ENCODE assay signal across 8 cellular contexts in genomic region chr1:2133879-2134215, GRCh38.
DNase-seq lines count a peak whose midpoint lies in the region; ATAC-seq, FAIRE-seq and TF ChIP-seq lines count a peak whose summit lies in the region.

No MANE protein-coding gene starts in this region.

- H2BK15ac ChIP-seq in H1 (ENCODE audit: low read length), result no peak overlapping the region

- peaks cover 0 to 5% of the 10 kb centered on the region in 2 experiments; a peak in 1 of 4 replicates for H3K79me2 ChIP-seq in H1 (ENCODE audit: control insufficient read depth in 1 of 2, insufficient read depth in 2 of 2, low read length in 2 of 2)

- TF ChIP-seq EP300 in H1 (IDR thresholded peaks at IDR 0.05; ENCODE audit: borderline replicate concordance in 1 of 2, low read depth in 2 of 2, low read length in 2 of 2), result no peak

- intact Hi-C loops in Right ventricle myocardium inferior (cut with DNase I), result loop anchor here (2.0 to 5.0 kb wide), 2 partner anchors 41 to 53 kb away; no protein-coding TSS in a partner anchor
- intact Hi-C loops in cardiac septum (cut with DNase I), result loop anchor here (2.0 to 5.0 kb wide), 2 partner anchors 38 to 55 kb away; no protein-coding TSS in a partner anchor
- intact Hi-C loops in vagina (cut with DNase I), result loop anchor here (5.0 kb wide), 1 partner anchor 38 kb away; no protein-coding TSS in a partner anchor

- DNase-seq in Right ventricle myocardium inferior (ENCODE audit: missing footprints) (peak; percentile 76), cardiac septum (ENCODE audit: low spot score) (no peak), H1 (ENCODE audit: low read depth in 1 of 2, low spot score in 2 of 2) (no peak), vagina (ENCODE audit: extremely low spot score in 2 of 2) (no peak), glomerular visceral epithelial cell (ENCODE audit: extremely low spot score) (no peak), superior temporal gyrus (ENCODE audit: extremely low spot score) (no peak)

- no peak for FAIRE-seq in H1 (lab: Jason Lieb, UNC)

- H2BK5ac ChIP-seq in H1 (ENCODE audit: low read depth, low read length), result 0 out of 2 replicates have a peak overlapping the region, but pooled peaks have one; percentile 31

- H4K8ac ChIP-seq in H1 (ENCODE audit: extremely low read depth, insufficient read depth, low read length), result peak overlapping the region; percentile 78; the same call in 1 of the 2 replicates

- H2BK120ac ChIP-seq in H1 (replicated peaks; ENCODE audit: low read depth, low read length), result no peak overlapping the region

- H3K79me1 ChIP-seq in H1 (ENCODE audit: low read depth, low read length), result peaks cover 3% of the 10 kb centered on the region; the same call in 1 of the 2 replicates

- WGBS in H1 (ENCODE audit: extremely low coverage in 1 of 2, insufficient coverage in 1 of 2, insufficient read length in 1 of 2, insufficient replicate concordance in 2 of 2, low coverage in 1 of 2, low lambda C conversion rate in 2 of 2, missing lambda C conversion rate in 1 of 2), 2 experiments, result 73% methylated on average over 7 of the region's 17 CpGs; no CpG with 5 or more reads in 1 of the 2 experiments

- no peak overlapping the region for H3K4ac ChIP-seq in H1 (replicated peaks; ENCODE audit: insufficient read length, low read depth, low read length)

- no peak overlapping the region for H3K56ac ChIP-seq in H1 (replicated peaks; ENCODE audit: insufficient read length, low read depth, low read length)

- peak overlapping the region in 3 of 4 experiments; percentile 26 to 50 (median 29); a peak in 3 of 7 replicates for H3K9ac ChIP-seq in H1 (replicated peaks in 1 of 4; ENCODE audit: extremely low read depth in 1 of 4, low read depth in 3 of 4, low read length in 3 of 4)
- H3K9ac ChIP-seq in muscle layer of colon (ENCODE audit: low read length), result peak overlapping the region; percentile 33

- no peak overlapping the region for H3K23ac ChIP-seq in H1 (ENCODE audit: insufficient read length)

- peaks cover 0 to 20% (median 13%) of the 10 kb centered on the region in 4 experiments; a peak in 6 of 7 replicates for H3K4me1 ChIP-seq in H1 (replicated peaks in 1 of 4; ENCODE audit: control insufficient read depth in 3 of 4, insufficient read depth in 4 of 4, low read length in 3 of 4)
- H3K4me1 ChIP-seq in muscle layer of colon (ENCODE audit: insufficient read depth, low read length), result peaks cover 25% of the 10 kb centered on the region
- H3K4me1 ChIP-seq in vagina, result peaks cover 33% of the 10 kb centered on the region

- no peak overlapping the region for H2BK12ac ChIP-seq in H1 (ENCODE audit: low read depth, low read length)

- no peak overlapping the region for H3K18ac ChIP-seq in H1 (ENCODE audit: extremely low read depth, low read length)

- H3K27me3 ChIP-seq in H1 (replicated peaks in 1 of 4; ENCODE audit: control insufficient read depth in 3 of 4, extremely low read depth in 1 of 4, insufficient read depth in 3 of 4, low read length in 3 of 4) (no peaks in the 10 kb centered on the region), muscle layer of colon (ENCODE audit: control insufficient read depth in 1 of 2, insufficient read depth in 2 of 2, low read length in 2 of 2) (no peaks in the 10 kb centered on the region), vagina (no peaks in the 10 kb centered on the region)

- ATAC-seq in Right ventricle myocardium inferior (no peak), HG03280 (IDR thresholded peaks at IDR 0.05; ENCODE audit: unreplicated experiment) (no peak)

- TF ChIP-seq CTCF in H1 (IDR thresholded peaks at IDR 0.05; ENCODE audit: control extremely low read depth in 1 of 3, insufficient read depth in 1 of 3, low read depth in 1 of 3, low read length in 3 of 3), result no peak
- TF ChIP-seq CTCF in vagina (IDR thresholded peaks at IDR 0.05), result no peak

- CTCF ChIA-PET in H1 (lab: Charles Lee; ENCODE audit: partially characterized antibody), result interaction anchor here (0.9 kb wide), 1 partner anchor 23 kb away, joined by 3 read pairs; no protein-coding TSS in a partner anchor

- POLR2A ChIA-PET in H1 (lab: Charles Lee; ENCODE audit: partially characterized antibody), result no interaction called here

- H3K27ac ChIP-seq in H1 (ENCODE audit: low read depth, low read length) (peak overlapping the region; percentile 22; the same call in 1 of the 2 replicates), muscle layer of colon (ENCODE audit: low read depth, low read length) (peak overlapping the region; percentile 96), vagina (peak overlapping the region; percentile 87)

- no peaks in the 10 kb centered on the region; a peak in 1 of 8 replicates for H3K36me3 ChIP-seq in H1 (ENCODE audit: control insufficient read depth in 2 of 4, insufficient read depth in 4 of 4, low read length in 3 of 4)
- no peaks in the 10 kb centered on the region for H3K36me3 ChIP-seq in muscle layer of colon (ENCODE audit: insufficient read depth, low read length)
- no peaks in the 10 kb centered on the region for H3K36me3 ChIP-seq in vagina

- no peak overlapping the region for H4K91ac ChIP-seq in H1 (replicated peaks; ENCODE audit: insufficient read length, low read length)

- TF ChIP-seq POLR2A in H1 (IDR thresholded peaks at IDR 0.05; ENCODE audit: control extremely low read depth in 1 of 2, low read depth in 2 of 2, low read length in 2 of 2), result no peak
- no peak for TF ChIP-seq POLR2A in vagina (IDR thresholded peaks at IDR 0.05)

- no peak for TF ChIP-seq RAD21 in H1 (IDR thresholded peaks at IDR 0.05 in 1 of 2, conservative IDR thresholded peaks at IDR 0.05 in 1 of 2; ENCODE audit: low read depth in 2 of 2, low read length in 2 of 2)

- peak overlapping the region; percentile 9 for H4K5ac ChIP-seq in H1 (ENCODE audit: insufficient read length, low read depth, low read length)

- no peak overlapping the region for H2BK20ac ChIP-seq in H1 (ENCODE audit: low read length)

- H3K4me3 ChIP-seq in H1 (ENCODE audit: extremely low read depth in 1 of 4, insufficient read depth in 2 of 4, low read depth in 3 of 4, low read length in 4 of 4), result peak overlapping the region; percentile 16 to 52 (median 25); a peak in 5 of 8 replicates
- H3K4me3 ChIP-seq in muscle layer of colon (ENCODE audit: low read depth in 1 of 2, low read length in 2 of 2), result peak overlapping the region; percentile 37 to 52
- peak overlapping the region; percentile 39 to 51 for H3K4me3 ChIP-seq in vagina

- no peaks in the 10 kb centered on the region for H3K9me3 ChIP-seq in H1 (ENCODE audit: insufficient read depth in 2 of 2, low read depth in 1 of 2, low read length in 1 of 2)
- no peaks in the 10 kb centered on the region for H3K9me3 ChIP-seq in muscle layer of colon (ENCODE audit: low read length)
- H3K9me3 ChIP-seq in vagina, result no peaks in the 10 kb centered on the region

- H4K20me1 ChIP-seq in H1 (replicated peaks in 1 of 2; ENCODE audit: control insufficient read depth in 1 of 2, insufficient read depth in 2 of 2, low read length in 2 of 2), result peaks cover 2 to 10% of the 10 kb centered on the region in 2 experiments

- H2AK5ac ChIP-seq in H1 (ENCODE audit: low read depth, low read length), result no peak overlapping the region

- H3K4me2 ChIP-seq in H1 (ENCODE audit: insufficient read depth in 1 of 2, low read depth in 2 of 2, low read length in 2 of 2), result peak overlapping the region; percentile 59 to 69

- no peak overlapping the region for H2AFZ ChIP-seq in H1 (ENCODE audit: low read length)

- no peak overlapping the region for H3K14ac ChIP-seq in H1 (ENCODE audit: insufficient read length)

- peaks cover 2% of the 10 kb centered on the region; the same call in 1 of the 2 replicates for H3K23me2 ChIP-seq in H1 (ENCODE audit: low read depth, low read length)

TF ChIP-seq in H1, 55 proteins besides CTCF, POLR2A, EP300 and RAD21 (continues in another document):
- TF ChIP-seq HDAC2 (IDR thresholded peaks at IDR 0.05; ENCODE audit: borderline replicate concordance in 1 of 2, low read depth in 2 of 2, low read length in 2 of 2), result no peak
- TF ChIP-seq USF2 (IDR thresholded peaks at IDR 0.05; ENCODE audit: low read length), result no peak
- no peak for TF ChIP-seq SP1 (IDR thresholded peaks at IDR 0.05; ENCODE audit: low read depth, low read length)
- no peak for TF ChIP-seq KDM5A (IDR thresholded peaks at IDR 0.05; ENCODE audit: low read length)
- no peak for TF ChIP-seq TCF12 (IDR thresholded peaks at IDR 0.05; ENCODE audit: low read depth, low read length)
- no peak for TF ChIP-seq POLR2AphosphoS5 (IDR thresholded peaks at IDR 0.05; ENCODE audit: low read depth, low read length)
- TF ChIP-seq, protein P1, sequence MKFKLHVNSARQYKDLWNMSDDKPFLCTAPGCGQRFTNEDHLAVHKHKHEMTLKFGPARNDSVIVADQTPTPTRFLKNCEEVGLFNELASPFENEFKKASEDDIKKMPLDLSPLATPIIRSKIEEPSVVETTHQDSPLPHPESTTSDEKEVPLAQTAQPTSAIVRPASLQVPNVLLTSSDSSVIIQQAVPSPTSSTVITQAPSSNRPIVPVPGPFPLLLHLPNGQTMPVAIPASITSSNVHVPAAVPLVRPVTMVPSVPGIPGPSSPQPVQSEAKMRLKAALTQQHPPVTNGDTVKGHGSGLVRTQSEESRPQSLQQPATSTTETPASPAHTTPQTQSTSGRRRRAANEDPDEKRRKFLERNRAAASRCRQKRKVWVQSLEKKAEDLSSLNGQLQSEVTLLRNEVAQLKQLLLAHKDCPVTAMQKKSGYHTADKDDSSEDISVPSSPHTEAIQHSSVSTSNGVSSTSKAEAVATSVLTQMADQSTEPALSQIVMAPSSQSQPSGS (IDR thresholded peaks at IDR 0.05; ENCODE audit: low read length), result no peak
- TF ChIP-seq PHF8 (conservative IDR thresholded peaks at IDR 0.05; ENCODE audit: low read depth, low read length), result no peak
- no peak for TF ChIP-seq GTF2F1 (IDR thresholded peaks at IDR 0.05; ENCODE audit: borderline replicate concordance, low read depth, low read length)
- TF ChIP-seq CBX5 (IDR thresholded peaks at IDR 0.05; ENCODE audit: low read depth, low read length), result no peak
- no peak for TF ChIP-seq CREB1 (IDR thresholded peaks at IDR 0.05)
- TF ChIP-seq EZH2 (IDR thresholded peaks at IDR 0.05; ENCODE audit: low read depth, low read length, severe bottlenecking), result no peak
- no peak for TF ChIP-seq POU5F1 (IDR thresholded peaks at IDR 0.05; ENCODE audit: low read depth, low read length)
- no peak for TF ChIP-seq SIX5 (IDR thresholded peaks at IDR 0.05; ENCODE audit: low read depth, low read length)
- no peak for TF ChIP-seq KDM1A (IDR thresholded peaks at IDR 0.05; ENCODE audit: borderline replicate concordance, low read length)
- TF ChIP-seq FOSL1 (IDR thresholded peaks at IDR 0.05; ENCODE audit: insufficient read depth, low read depth, low read length), result no peak
- no peak for TF ChIP-seq JUN (IDR thresholded peaks at IDR 0.05; ENCODE audit: low read depth, low read length)

Comparison
In these comparisons a context has a peak if more than half of its experiments do, and no peak if none do; other contexts are left out.
1. H3K27ac ChIP-seq: peak in every context shown above with its lines; median percentile 96 in muscle layer of colon; 87 in vagina; 22 in H1.